1 cellular context compared by ENCODE assay signal in genomic region chr22:43038325-43038724, GRCh38.
TF ChIP-seq lines count a peak whose summit lies in the region.

No MANE protein-coding gene starts in this region.

TF ChIP-seq in HepG2, 621 proteins besides CTCF, POLR2A, EP300 and RAD21:
- no peak for TF ChIP-seq NPAS2 (CRISPR knock-in tag; IDR thresholded peaks at IDR 0.05; ENCODE audit: borderline replicate concordance)
- TF ChIP-seq HINFP (CRISPR knock-in tag; IDR thresholded peaks at IDR 0.05; ENCODE audit: low read depth): no peak
- TF ChIP-seq ZBTB33 (CRISPR knock-in tag; IDR thresholded peaks at IDR 0.05): peak; percentile 15; the same call in 1 of the 2 replicates
- peak; percentile 50; the same call in 1 of the 2 replicates for TF ChIP-seq ATF7 (IDR thresholded peaks at IDR 0.05)
- no peak for TF ChIP-seq ATF7 (CRISPR knock-in tag; IDR thresholded peaks at IDR 0.05)
- TF ChIP-seq CREB1 (IDR thresholded peaks at IDR 0.05): peak; percentile 86
- TF ChIP-seq CREB1 (CRISPR knock-in tag; IDR thresholded peaks at IDR 0.05): no peak
